14 cellular contexts compared by ENCODE assay signal in genomic region chr17:2484876-2485275, GRCh38. TPM values are rescaled to one million over a fixed set of nuclear protein-coding genes. Genes with fewer than 3 reads are reported as not detected.
A peak's percentile ranks its signal among the peaks of the same experiment; 100 is the strongest.
DNase-seq lines count a peak whose midpoint lies in the region; ATAC-seq and TF ChIP-seq lines count a peak whose summit lies in the region.
"Had no signal": no experiment of that assay in that cellular context is flagged by ENCODE, and none has a peak within 500 bp of the region (broad histone marks: within the 10 kb centered on the region; RNA-seq: fewer than 3 reads in every experiment).

No MANE protein-coding gene starts in this region.

- H3K9me3 ChIP-seq in prostate gland = no peaks in the 10 kb centered on the region
- no peaks in the 10 kb centered on the region for H3K9me3 ChIP-seq in gastroesophageal sphincter
- H3K9me3 ChIP-seq: esophagus muscularis mucosa, thoracic aorta had no signal

- CTCF ChIA-PET in HEK293T (lab: Yijun Ruan, JAX) = no interaction called here

- no peak for TF ChIP-seq EP300 in gastroesophageal sphincter (IDR thresholded peaks at IDR 0.05)

- no peaks in the 10 kb centered on the region for H3K36me3 ChIP-seq in prostate gland
- H3K36me3 ChIP-seq in gastroesophageal sphincter = no peaks in the 10 kb centered on the region
- H3K36me3 ChIP-seq: esophagus muscularis mucosa, thoracic aorta had no signal

- TF ChIP-seq POLR2A in prostate gland (IDR thresholded peaks at IDR 0.05) (peak; percentile 18), gastroesophageal sphincter (IDR thresholded peaks at IDR 0.05) (no peak)

- POLR2A ChIA-PET in HEK293T (lab: Yijun Ruan, JAX) = interaction anchor here (1.0 to 4.7 kb wide), 3 partner anchors 26 to 149 kb away, joined by 3 to 26 read pairs (median 4); partner anchors contain the start of genes METTL16 and TSR1

- no peak for ATAC-seq in gastroesophageal sphincter

- H3K4me1 ChIP-seq in prostate gland (replicated peaks) (peaks cover 2% of the 10 kb centered on the region), gastroesophageal sphincter (peaks cover 0 to 23% (median 0%) of the 10 kb centered on the region in 3 donors)

- intact Hi-C loops in prostate gland (cut with DNase I) = no loop called here

- peak in 1 of 4 experiments; percentile 5 for TF ChIP-seq CTCF in prostate gland (IDR thresholded peaks at IDR 0.05)
- TF ChIP-seq CTCF in GM20000 (IDR thresholded peaks at IDR 0.05; ENCODE audit: extremely low read depth, missing control alignments) = no peak
- no peak for TF ChIP-seq CTCF in gastroesophageal sphincter (IDR thresholded peaks at IDR 0.05)
- TF ChIP-seq CTCF in GM13976 (IDR thresholded peaks at IDR 0.05; ENCODE audit: borderline replicate concordance, control extremely low read depth, extremely low read depth, insufficient read depth, missing control alignments) = no peak

- in situ Hi-C loops in GM13976 (cut with MboI; ENCODE audit: low sequenced_read_pairs, unreplicated experiment) = no loop called here

- 27% methylated on average over 8 of the region's 8 CpGs for WGBS in prostate gland
- WGBS in gastroesophageal sphincter (ENCODE audit: low coverage in 1 of 2), 2 donors = 85% methylated on average over 7 of the region's 8 CpGs; no CpG with 5 or more reads in 1 of the 2 donors

- H3K27me3 ChIP-seq in prostate gland (replicated peaks; ENCODE audit: insufficient read depth) (no peaks in the 10 kb centered on the region), gastroesophageal sphincter (no peaks in the 10 kb centered on the region)
- H3K27me3 ChIP-seq: esophagus muscularis mucosa had no signal

- DNase-seq in HEK293T (ENCODE audit: extremely low spot score) (peak; percentile 55), NCI-H2227 treated with DMSO at 0.1 percent for 48 hours (lab: John Stamatoyannopoulos, UW) (peak; percentile 66), cerebellar cortex (ENCODE audit: low spot score) (peak; percentile 12), prostate gland (ENCODE audit: low spot score) (peak; percentile 23), GM20000 (ENCODE audit: low spot score) (no peak), HT-29 (ENCODE audit: low spot score) (no peak), GM13976 (ENCODE audit: low spot score) (no peak)
- DNase-seq: activated CD4-positive, alpha-beta T cell treated with anti-CD3 and anti-CD28 coated beads, Interleukin-2, amount 50 U/mL, for 1 hour; activated effector memory CD4-positive, alpha-beta T cell treated with anti-CD3 and anti-CD28 coated beads, Interleukin-2, amount 50 U/mL, for 16 hours; Karpas-422; SW 1271 had no signal

- H3K4me3 ChIP-seq in prostate gland = no peak overlapping the region
- H3K4me3 ChIP-seq in gastroesophageal sphincter = no peak overlapping the region
- H3K4me3 ChIP-seq: thoracic aorta had no signal

- H3K27ac ChIP-seq in prostate gland (no peak overlapping the region), gastroesophageal sphincter (no peak overlapping the region)
- H3K27ac ChIP-seq: thoracic aorta had no signal

TF ChIP-seq in HEK293T, 16 proteins besides CTCF, POLR2A, EP300 and RAD21:
- TF ChIP-seq L3MBTL2 (conservative IDR thresholded peaks at IDR 0.05) = peak; percentile 60
- TF ChIP-seq FOXM1 (IDR thresholded peaks at IDR 0.05; ENCODE audit: borderline replicate concordance) = no peak
- TF ChIP-seq, protein P1, sequence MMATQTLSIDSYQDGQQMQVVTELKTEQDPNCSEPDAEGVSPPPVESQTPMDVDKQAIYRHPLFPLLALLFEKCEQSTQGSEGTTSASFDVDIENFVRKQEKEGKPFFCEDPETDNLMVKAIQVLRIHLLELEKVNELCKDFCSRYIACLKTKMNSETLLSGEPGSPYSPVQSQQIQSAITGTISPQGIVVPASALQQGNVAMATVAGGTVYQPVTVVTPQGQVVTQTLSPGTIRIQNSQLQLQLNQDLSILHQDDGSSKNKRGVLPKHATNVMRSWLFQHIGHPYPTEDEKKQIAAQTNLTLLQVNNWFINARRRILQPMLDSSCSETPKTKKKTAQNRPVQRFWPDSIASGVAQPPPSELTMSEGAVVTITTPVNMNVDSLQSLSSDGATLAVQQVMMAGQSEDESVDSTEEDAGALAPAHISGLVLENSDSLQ (IDR thresholded peaks at IDR 0.05) = peak; percentile 94
- TF ChIP-seq CTBP1 (IDR thresholded peaks at IDR 0.05; ENCODE audit: borderline replicate concordance) = peak; percentile 93

RNA-seq across cellular contexts. Expression of gene METTL16, which starts 26.8 kb away (rescaled TPM):
- total RNA-seq in prostate gland (10 to 100 TPM; 46.6 to 47.9 TPM), gastroesophageal sphincter (10 to 100 TPM; 30.7 to 68.0 (median 58.7) TPM)
- total RNA-seq in HT-29 (2014; rRNA removed; shearing (Covaris generic)) = 9.4 and 10.2 TPM in 2 replicates

Comparison
In these comparisons a context has a peak if more than half of its experiments do, and no peak if none do; other contexts are left out.
1. DNase-seq: peak in HEK293T (single experiment), NCI-H2227 treated with DMSO at 0.1 percent for 48 hours (single experiment), cerebellar cortex (single experiment) and prostate gland (single experiment); none in GM20000 (single experiment), HT-29 (single experiment) and GM13976 (single experiment).